Comparison of ENCODE assay signal across 25 cellular contexts in the genomic region with DNA sequence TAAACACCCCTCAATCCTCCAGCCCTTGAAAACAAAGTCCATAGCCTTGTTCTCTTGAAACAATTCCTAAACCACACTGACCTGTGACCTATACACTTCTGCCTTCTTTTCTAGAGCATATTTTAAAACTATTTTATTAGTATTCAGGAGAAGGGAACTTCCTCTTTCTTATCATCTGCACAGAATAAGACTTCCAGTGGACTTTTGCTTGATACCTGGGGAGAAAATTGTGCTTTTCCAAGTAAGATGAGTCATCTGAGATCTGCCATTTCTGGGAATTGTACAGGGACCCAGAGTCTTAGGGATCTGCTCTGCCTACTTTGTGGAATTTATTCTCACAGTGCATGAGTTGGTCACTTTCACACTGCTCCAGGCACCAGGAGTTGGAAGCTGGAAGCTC. TPM values are rescaled to one million over a fixed set of nuclear protein-coding genes. Genes with fewer than 3 reads are reported as not detected.
DNase-seq lines count a peak whose midpoint lies in the region; ATAC-seq, FAIRE-seq and TF ChIP-seq lines count a peak whose summit lies in the region.
"Had no signal": no experiment of that assay in that cellular context is flagged by ENCODE, and none has a peak within 500 bp of the region (broad histone marks: within the 10 kb centered on the region; RNA-seq: fewer than 3 reads in every experiment).

No MANE protein-coding gene starts in this region.

- POLR2A ChIA-PET in HepG2 (lab: Yijun Ruan, JAX), result no interaction called here
- POLR2A ChIA-PET in SK-N-SH (lab: Yijun Ruan, JAX), result no interaction called here

- TF ChIP-seq POLR2A in right lobe of liver (IDR thresholded peaks at IDR 0.05), result no peak
- no peak for TF ChIP-seq POLR2A in HepG2 (IDR thresholded peaks at IDR 0.05; ENCODE audit: insufficient read depth in 1 of 2, low read depth in 2 of 2, low read length in 2 of 2)

- TF ChIP-seq RAD21 in HepG2 (CRISPR knock-in tag; IDR thresholded peaks at IDR 0.05) (no peak), SK-N-SH (IDR thresholded peaks at IDR 0.05; ENCODE audit: low read length) (no peak)

- in situ Hi-C loops in HepG2 (cut with HindIII; ENCODE audit: extremely low pct_ligation_motif_present, low pct_unique_long_range_greater_than_20kb), result no loop called here

- intact Hi-C loops in right lobe of liver (cut with DNase I), result no loop called here
- intact Hi-C loops in HepG2 (cut with micrococcal nuclease; ENCODE audit: unreplicated experiment), result no loop called here

- no peak for TF ChIP-seq CTCF in right lobe of liver (IDR thresholded peaks at IDR 0.05)
- no peak for TF ChIP-seq CTCF in HepG2 (CRISPR knock-in tag; IDR thresholded peaks at IDR 0.05)
- TF ChIP-seq CTCF in SK-N-SH (IDR thresholded peaks at IDR 0.05), result no peak

- ATAC-seq in right lobe of liver (peak in 3 of 4 donors; percentile 14 to 50 (median 21)), HepG2 (no peak), HG03135 (IDR thresholded peaks at IDR 0.05; ENCODE audit: unreplicated experiment) (no peak), GM18519 (IDR thresholded peaks at IDR 0.05; ENCODE audit: low FRiP score, unreplicated experiment) (no peak)
- no peak for ATAC-seq in stimulated activated naive B cell treated with anti-CD40 and anti-IgM and Interleukin-4, amounts not matched to agents 10 μg/mL and 1 μg/mL and 100 μg/mL, for 72 hours (replicated peaks)
- ATAC-seq: activated CD8-positive, alpha-beta memory T cell treated with anti-CD3 and anti-CD28 coated beads, Interleukin-2, amount 10 ng/mL, durations not matched to agents 7 days and 5 days; HCT116; Panc1 had no signal

- H3K9me2 ChIP-seq in SK-N-SH, result no peaks in the 10 kb centered on the region

- no peak overlapping the region for H3K4me2 ChIP-seq in HepG2 (ENCODE audit: low read depth, low read length)
- 0 out of 2 replicates have a peak overlapping the region, but pooled peaks have one; percentile 7 for H3K4me2 ChIP-seq in SK-N-SH
- H3K4me2 ChIP-seq: KMS-11, neural progenitor cell had no signal

- H3K9me3 Mint-ChIP-seq in stimulated activated naive B cell treated with anti-CD40 and anti-IgM and Interleukin-4, amounts not matched to agents 10 μg/mL and 1 μg/mL and 100 μg/mL, for 72 hours, result no peaks in the 10 kb centered on the region
- H3K9me3 Mint-ChIP-seq: activated T-helper 2 cell treated with anti-CD3 and anti-CD28 coated beads, Interferon-gamma antibody, Interleukin-2, Interleukin-4, amounts not matched to agents 10 μg/mL and 5 μg/mL and 100 μg/mL, durations not matched to agents 14 hours and 24 hours and 36 hours; CD4-positive, alpha-beta T cell had no signal

- peaks cover 9% of the 10 kb centered on the region for H3F3A ChIP-seq in SK-N-SH (replicated peaks; ENCODE audit: insufficient read depth)

- TF ChIP-seq EP300 in HepG2 (IDR thresholded peaks at IDR 0.05; ENCODE audit: low read depth in 2 of 2, low read length in 2 of 2) (no peak), HepG2 (CRISPR knock-in tag; IDR thresholded peaks at IDR 0.05; ENCODE audit: borderline replicate concordance) (no peak), SK-N-SH (IDR thresholded peaks at IDR 0.05; ENCODE audit: borderline replicate concordance in 1 of 2, low read depth in 1 of 2, low read length in 1 of 2) (no peak)

- no peaks in the 10 kb centered on the region for H3K27me3 ChIP-seq in right lobe of liver
- H3K27me3 ChIP-seq in HepG2 (ENCODE audit: control insufficient read depth in 1 of 2, insufficient read depth in 2 of 2, low read length in 2 of 2), result peaks cover 0 to 19% of the 10 kb centered on the region in 2 experiments; a peak in 1 of 5 replicates
- no peaks in the 10 kb centered on the region for H3K27me3 ChIP-seq in SK-N-SH (ENCODE audit: insufficient read depth)
- no peaks in the 10 kb centered on the region for H3K27me3 ChIP-seq in esophagus (ENCODE audit: control insufficient read depth in 1 of 2, insufficient read depth in 2 of 2, low read length in 2 of 2)
- H3K27me3 ChIP-seq: cardiac muscle cell, dorsolateral prefrontal cortex, neural progenitor cell, testis had no signal

- FAIRE-seq in HepG2 (lab: Jason Lieb, UNC), result no peak

- no peak overlapping the region for H3K9ac ChIP-seq in HepG2 (ENCODE audit: insufficient read depth, low read depth, low read length)
- no peak overlapping the region for H3K9ac ChIP-seq in SK-N-SH
- H3K9ac ChIP-seq: KMS-11, neural progenitor cell had no signal

- no TSS peak for BruUV-seq in HepG2 (replicated peaks; lab: Mats Ljungman, UMichigan)

- H3K9me3 ChIP-seq in right lobe of liver (no peaks in the 10 kb centered on the region), HepG2 (ENCODE audit: low read length) (no peaks in the 10 kb centered on the region), SK-N-SH (no peaks in the 10 kb centered on the region), esophagus (ENCODE audit: control insufficient read depth in 2 of 2, insufficient read depth in 1 of 2, low read depth in 1 of 2, low read length in 1 of 2) (no peaks in the 10 kb centered on the region)
- H3K9me3 ChIP-seq: testis had no signal

- H3K27ac ChIP-seq in right lobe of liver, result no peak overlapping the region
- no peak overlapping the region for H3K27ac ChIP-seq in HepG2 (ENCODE audit: extremely low read length, insufficient read depth, low read length)
- H3K27ac ChIP-seq in SK-N-SH (ENCODE audit: low read depth in 2 of 2, low read length in 1 of 2), result peak overlapping the region; percentile 13 to 23; a peak in 3 of 4 replicates
- peak overlapping the region; percentile 26 to 42 for H3K27ac ChIP-seq in esophagus (ENCODE audit: low read depth in 2 of 2, low read length in 1 of 2)
- H3K27ac ChIP-seq: cardiac muscle cell, dorsolateral prefrontal cortex, epithelial cell of prostate, KMS-11, neural progenitor cell, testis had no signal

- no peak overlapping the region for H2AFZ ChIP-seq in HepG2 (ENCODE audit: low read length)
- no peak overlapping the region for H2AFZ ChIP-seq in SK-N-SH (ENCODE audit: low read depth)
- H2AFZ ChIP-seq: neural progenitor cell had no signal

- H3K4me3 ChIP-seq in right lobe of liver, result no peak overlapping the region
- H3K4me3 ChIP-seq in HepG2 (replicated peaks in 1 of 3; ENCODE audit: insufficient read depth in 1 of 3, low read depth in 2 of 3, low read length in 3 of 3), result no peak overlapping the region
- no peak overlapping the region for H3K4me3 ChIP-seq in SK-N-SH (ENCODE audit: low read depth in 2 of 2, low read length in 1 of 2)
- peak overlapping the region in 1 of 2 donors; percentile 22 for H3K4me3 ChIP-seq in esophagus (ENCODE audit: low read depth in 1 of 2, low read length in 2 of 2)
- H3K4me3 ChIP-seq: cardiac muscle cell, dorsolateral prefrontal cortex, neural progenitor cell, testis had no signal

- H4K20me1 ChIP-seq in HepG2 (ENCODE audit: insufficient read depth, low read length) (no peaks in the 10 kb centered on the region), SK-N-SH (ENCODE audit: insufficient read depth) (peaks cover 12% of the 10 kb centered on the region; the same call in 1 of the 2 replicates)

- CTCF ChIA-PET in HepG2 (lab: Yijun Ruan, JAX; ENCODE audit: low intra/inter-chr PET ratio, low total read pairs), result no interaction called here
- CTCF ChIA-PET in SK-N-SH (lab: Yijun Ruan, JAX), result interaction anchor here (1.7 kb wide), 1 partner anchor 13 kb away, joined by 7 read pairs; no protein-coding TSS in a partner anchor

- DNase-seq in right lobe of liver (no peak), HepG2 (ENCODE audit: low spot score) (no peak), SK-N-SH (no peak), NCI-H1436 (lab: John Stamatoyannopoulos, UW) (no peak)
- no peak for DNase-seq in stimulated activated naive B cell treated with anti-CD40 and anti-IgM and Interleukin-4, amounts not matched to agents 10 μg/mL and 1 μg/mL and 100 μg/mL, for 72 hours
- DNase-seq: activated CD4-positive, alpha-beta T cell treated with anti-CD3 and anti-CD28 coated beads for 4 hours; activated CD8-positive, alpha-beta memory T cell treated with anti-CD3 and anti-CD28 coated beads, Interleukin-2, amount 10 ng/mL, durations not matched to agents 7 days and 5 days; CD4-positive, alpha-beta T cell; DMS153; dorsolateral prefrontal cortex; NCI-H146; NCI-H748 treated with DMSO at 0.1 percent for 48 hours; stimulated activated CD4-positive, alpha-beta T cell treated with anti-CD3 and anti-CD28 coated beads, Interleukin-12 subunit alpha, Interleukin-12 subunit beta, amount 100 ng/mL, for 4 hours; testis had no signal

- peak overlapping the region; percentile 51 to 80 for H3K4me3 Mint-ChIP-seq in stimulated activated naive B cell treated with anti-CD40 and anti-IgM and Interleukin-4, amounts not matched to agents 10 μg/mL and 1 μg/mL and 100 μg/mL, for 72 hours
- H3K4me3 Mint-ChIP-seq: activated CD8-positive, alpha-beta memory T cell treated with anti-CD3 and anti-CD28 coated beads, Interleukin-2, amount 10 ng/mL, durations not matched to agents 7 days and 5 days; CD4-positive, alpha-beta T cell; neural progenitor cell had no signal

- H3K4me1 Mint-ChIP-seq in stimulated activated naive B cell treated with anti-CD40 and anti-IgM and Interleukin-4, amounts not matched to agents 10 μg/mL and 1 μg/mL and 100 μg/mL, for 72 hours, result peaks cover 49 to 59% of the 10 kb centered on the region in 2 donors

- no peaks in the 10 kb centered on the region for H3K4me1 ChIP-seq in right lobe of liver
- H3K4me1 ChIP-seq in HepG2 (ENCODE audit: insufficient read depth, low read length), result peaks cover 10% of the 10 kb centered on the region; the same call in 1 of the 2 replicates
- H3K4me1 ChIP-seq in SK-N-SH (ENCODE audit: control insufficient read depth in 1 of 2, insufficient read depth in 2 of 2, low read depth in 1 of 2, low read length in 1 of 2), result peaks cover 0 to 9% of the 10 kb centered on the region in 2 experiments; a peak in 1 of 4 replicates
- peaks cover 0 to 2% of the 10 kb centered on the region in 2 donors for H3K4me1 ChIP-seq in esophagus (ENCODE audit: control insufficient read depth in 2 of 2, insufficient read depth in 2 of 2, low read length in 1 of 2)
- H3K4me1 ChIP-seq: testis had no signal

- peaks cover 0 to 6% of the 10 kb centered on the region in 2 donors for H3K27me3 Mint-ChIP-seq in stimulated activated naive B cell treated with anti-CD40 and anti-IgM and Interleukin-4, amounts not matched to agents 10 μg/mL and 1 μg/mL and 100 μg/mL, for 72 hours

- no peak overlapping the region for H3K27ac Mint-ChIP-seq in stimulated activated naive B cell treated with anti-CD40 and anti-IgM and Interleukin-4, amounts not matched to agents 10 μg/mL and 1 μg/mL and 100 μg/mL, for 72 hours
- H3K27ac Mint-ChIP-seq: activated CD8-positive, alpha-beta memory T cell treated with anti-CD3 and anti-CD28 coated beads, Interleukin-2, amount 10 ng/mL, durations not matched to agents 7 days and 5 days; activated T-helper 2 cell treated with anti-CD3 and anti-CD28 coated beads, Interferon-gamma antibody, Interleukin-2, Interleukin-4, amounts not matched to agents 10 μg/mL and 5 μg/mL and 100 μg/mL, durations not matched to agents 14 hours and 24 hours and 36 hours; CD4-positive, alpha-beta T cell; neural progenitor cell had no signal

- no peaks in the 10 kb centered on the region for H3K79me2 ChIP-seq in HepG2 (ENCODE audit: insufficient read depth, low read length)
- peaks cover 89% of the 10 kb centered on the region for H3K79me2 ChIP-seq in SK-N-SH (ENCODE audit: insufficient read depth)

- H3K36me3 Mint-ChIP-seq in stimulated activated naive B cell treated with anti-CD40 and anti-IgM and Interleukin-4, amounts not matched to agents 10 μg/mL and 1 μg/mL and 100 μg/mL, for 72 hours, result peaks cover 0 to 7% of the 10 kb centered on the region in 2 donors
- H3K36me3 Mint-ChIP-seq: activated CD8-positive, alpha-beta memory T cell treated with anti-CD3 and anti-CD28 coated beads, Interleukin-2, amount 10 ng/mL, durations not matched to agents 7 days and 5 days had no signal

- no peaks in the 10 kb centered on the region for H3K36me3 ChIP-seq in right lobe of liver
- no peaks in the 10 kb centered on the region for H3K36me3 ChIP-seq in HepG2 (replicated peaks in 1 of 2; ENCODE audit: control insufficient read depth in 1 of 2, insufficient read depth in 2 of 2, low read length in 2 of 2)
- peaks cover 0 to 6% of the 10 kb centered on the region in 2 experiments for H3K36me3 ChIP-seq in SK-N-SH (replicated peaks in 1 of 2; ENCODE audit: control insufficient read depth in 1 of 2, insufficient read depth in 2 of 2, low read length in 1 of 2)
- H3K36me3 ChIP-seq in esophagus (ENCODE audit: control insufficient read depth in 2 of 2, insufficient read depth in 2 of 2, low read length in 1 of 2), result no peaks in the 10 kb centered on the region
- H3K36me3 ChIP-seq: cardiac muscle cell, neural progenitor cell had no signal

RNA-seq across cellular contexts. Expression of gene WNT5B, which starts 10.5 kb away (rescaled TPM):
- total RNA-seq in right lobe of liver (1 to 10 TPM in 4 of 6 experiments, under 1 TPM in 2; 0.43 to 8.1 (median 1.5) TPM), HepG2 (2016; rRNA removed; fragmentation: Illumina TruSeq; extraction: Trizol) (0.04 TPM in 1 of 2 replicates, not detected in the other)
- not detected in 2 replicates for total RNA-seq in HepG2 (2016; cell fraction: cytosol; rRNA removed; fragmentation: Illumina TruSeq; extraction: Trizol; ENCODE audit: low read depth)
- 0.06 TPM in 1 of 2 replicates, not detected in the other for total RNA-seq in HepG2 (2016; cell fraction: insoluble cytoplasmic fraction; rRNA removed; fragmentation: Illumina TruSeq; extraction: Trizol)
- not detected in 2 replicates for total RNA-seq in HepG2 (2016; cell fraction: membrane; rRNA removed; fragmentation: Illumina TruSeq; extraction: Trizol)
- total RNA-seq in HepG2 (2016; cell fraction: nucleus; rRNA removed; fragmentation: Illumina TruSeq; extraction: Trizol), result not detected in 2 replicates
- polyA plus RNA-seq in HepG2 (2011; rRNA removed) (not detected in 2 replicates), SK-N-SH (2012; rRNA removed) (29.3 and 29.4 TPM in 2 replicates), esophagus (10 to 100 TPM; 10.1 to 13.9 TPM)
- polyA plus RNA-seq in HepG2 (2011; cell fraction: cytosol; rRNA removed), result 0.04 TPM in 2 replicates
- polyA plus RNA-seq in HepG2 (2011; cell fraction: nucleus; rRNA removed), result not detected in 2 replicates
- not detected in 2 replicates for polyA plus RNA-seq in HepG2 (2012)
- polyA plus RNA-seq in HepG2 (2016; cell fraction: cytosol; fragmentation: Illumina TruSeq; extraction: Trizol; ENCODE audit: low read depth), result not detected in 2 replicates
- not detected in 2 replicates for polyA plus RNA-seq in HepG2 (2016; cell fraction: insoluble cytoplasmic fraction; fragmentation: Illumina TruSeq; extraction: Trizol; ENCODE audit: low read depth)
- not detected in 2 replicates for polyA plus RNA-seq in HepG2 (2016; cell fraction: membrane; fragmentation: Illumina TruSeq; extraction: Trizol; ENCODE audit: low read depth)
- not detected in 2 replicates for polyA plus RNA-seq in HepG2 (2016; cell fraction: nucleus; fragmentation: Illumina TruSeq; extraction: Trizol; ENCODE audit: insufficient read depth, low read depth)
- not detected in 2 replicates for polyA minus RNA-seq in HepG2 (2011; rRNA and poly(A)+ RNA removed; ENCODE audit: low replicate concordance)
- not detected in 2 replicates for polyA minus RNA-seq in HepG2 (2011; cell fraction: cytosol; rRNA and poly(A)+ RNA removed)
- polyA minus RNA-seq in HepG2 (2011; cell fraction: nucleus; rRNA and poly(A)+ RNA removed), result not detected in 2 replicates
- polyA plus RNA-seq in SK-N-SH (2012; cell fraction: cytosol; rRNA removed), result 16.5 and 26.4 TPM in 2 replicates
- polyA plus RNA-seq in SK-N-SH (2012; cell fraction: nucleus; rRNA removed), result 30.1 and 32.1 TPM in 2 replicates
- total RNA-seq: CD4-positive, alpha-beta T cell; mononuclear cell had no signal

RNA-seq across cellular contexts. Expression of gene FBXL14, which starts 24.1 kb away (rescaled TPM):
- total RNA-seq in right lobe of liver, result 1 to 10 TPM; 4.7 to 6.8 (median 5.4) TPM
- 5.5 and 7.0 TPM in 2 replicates for total RNA-seq in HepG2 (2016; rRNA removed; fragmentation: Illumina TruSeq; extraction: Trizol)
- 1.6 TPM in 2 replicates for total RNA-seq in HepG2 (2016; cell fraction: cytosol; rRNA removed; fragmentation: Illumina TruSeq; extraction: Trizol; ENCODE audit: low read depth)
- total RNA-seq in HepG2 (2016; cell fraction: insoluble cytoplasmic fraction; rRNA removed; fragmentation: Illumina TruSeq; extraction: Trizol), result 5.8 and 6.3 TPM in 2 replicates
- total RNA-seq in HepG2 (2016; cell fraction: membrane; rRNA removed; fragmentation: Illumina TruSeq; extraction: Trizol), result 7.3 and 8.4 TPM in 2 replicates
- 3.5 and 4.2 TPM in 2 replicates for total RNA-seq in HepG2 (2016; cell fraction: nucleus; rRNA removed; fragmentation: Illumina TruSeq; extraction: Trizol)
- 7.2 and 7.4 TPM in 2 replicates for polyA plus RNA-seq in HepG2 (2011; rRNA removed)
- polyA plus RNA-seq in HepG2 (2011; cell fraction: cytosol; rRNA removed), result 5.7 and 11.0 TPM in 2 replicates
- 4.8 and 5.6 TPM in 2 replicates for polyA plus RNA-seq in HepG2 (2011; cell fraction: nucleus; rRNA removed)
- 1.5 and 3.4 TPM in 2 replicates for polyA plus RNA-seq in HepG2 (2012)
- polyA plus RNA-seq in HepG2 (2016; cell fraction: cytosol; fragmentation: Illumina TruSeq; extraction: Trizol; ENCODE audit: low read depth), result 1.3 and 1.5 TPM in 2 replicates
- 4.3 and 4.9 TPM in 2 replicates for polyA plus RNA-seq in HepG2 (2016; cell fraction: insoluble cytoplasmic fraction; fragmentation: Illumina TruSeq; extraction: Trizol; ENCODE audit: low read depth)
- 3.9 and 4.6 TPM in 2 replicates for polyA plus RNA-seq in HepG2 (2016; cell fraction: membrane; fragmentation: Illumina TruSeq; extraction: Trizol; ENCODE audit: low read depth)
- polyA plus RNA-seq in HepG2 (2016; cell fraction: nucleus; fragmentation: Illumina TruSeq; extraction: Trizol; ENCODE audit: insufficient read depth, low read depth), result 2.8 and 3.0 TPM in 2 replicates
- polyA minus RNA-seq in HepG2 (2011; rRNA and poly(A)+ RNA removed; ENCODE audit: low replicate concordance), result 24.9 and 37.9 TPM in 2 replicates
- 5.9 and 9.1 TPM in 2 replicates for polyA minus RNA-seq in HepG2 (2011; cell fraction: cytosol; rRNA and poly(A)+ RNA removed)
- polyA minus RNA-seq in HepG2 (2011; cell fraction: nucleus; rRNA and poly(A)+ RNA removed), result 3.3 and 4.5 TPM in 2 replicates
- 11.3 and 12.8 TPM in 2 replicates for polyA plus RNA-seq in SK-N-SH (2012; rRNA removed)
- polyA plus RNA-seq in SK-N-SH (2012; cell fraction: cytosol; rRNA removed), result 4.3 and 9.3 TPM in 2 replicates
- polyA plus RNA-seq in SK-N-SH (2012; cell fraction: nucleus; rRNA removed), result 4.7 and 7.0 TPM in 2 replicates
- polyA plus RNA-seq in esophagus, result 1 to 10 TPM; 2.8 to 6.2 TPM

Comparison
In these comparisons a context has a peak if more than half of its experiments do, and no peak if none do; other contexts are left out.
1. ATAC-seq: peak in right lobe of liver (3 of 4); none in HepG2 (single experiment), stimulated activated naive B cell treated with anti-CD40 and anti-IgM and Interleukin-4, amounts not matched to agents 10 μg/mL and 1 μg/mL and 100 μg/mL, for 72 hours (0 of 2), HG03135 (single experiment) and GM18519 (single experiment).
2. H3K27ac ChIP-seq: peak in SK-N-SH (2 of 2) and esophagus (2 of 2); none in right lobe of liver (0 of 3) and HepG2 (single experiment).
3. RNA of gene WNT5B, which starts 10.5 kb away (polyA plus RNA-seq): 16.5 to 32.1 TPM in SK-N-SH and 10.1 to 13.9 TPM in esophagus; 0.04 TPM in HepG2; every median in the first group is over 4 times any median in the second.